Comparison of ENCODE assay signal across 24 cellular contexts in the genomic region with DNA sequence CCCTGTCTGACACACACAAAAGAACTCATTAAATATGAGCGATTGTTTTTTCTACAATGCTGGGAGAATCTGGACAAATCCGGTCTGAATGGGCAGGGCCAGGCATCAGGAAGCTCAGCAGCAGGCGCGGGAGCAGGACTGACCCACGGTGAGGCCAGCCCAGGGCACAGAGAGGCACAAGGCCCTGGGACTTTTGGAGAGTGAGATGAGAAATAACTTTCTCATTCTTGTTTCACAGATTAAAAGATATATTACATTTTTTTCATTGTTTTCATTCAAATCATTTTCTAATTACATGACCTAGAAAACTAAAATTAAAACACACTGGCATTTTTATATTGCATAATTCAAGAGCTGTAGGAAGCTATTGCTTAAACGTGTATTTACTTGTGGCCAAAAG.
A peak's percentile ranks its signal among the peaks of the same experiment; 100 is the strongest.
DNase-seq lines count a peak whose midpoint lies in the region; ATAC-seq, FAIRE-seq and TF ChIP-seq lines count a peak whose summit lies in the region.
"Had no signal": no experiment of that assay in that cellular context is flagged by ENCODE, and none has a peak within 500 bp of the region (broad histone marks: within the 10 kb centered on the region; RNA-seq: fewer than 3 reads in every experiment).

No MANE protein-coding gene starts in this region.

- CTCF ChIA-PET in HEK293T (lab: Yijun Ruan, JAX), result no interaction called here

- DNase-seq in AG10803 (ENCODE audit: low read depth) (peak; percentile 87), HAP-1 (ENCODE audit: low spot score in 2 of 2) (peak; percentile 7 to 58), fibroblast of gingiva (ENCODE audit: low read depth) (peak; percentile 94), pancreas (no peak), HEK293T (ENCODE audit: extremely low spot score) (no peak), hepatic stellate cell (ENCODE audit: low spot score) (no peak)
- DNase-seq in stimulated activated naive CD8-positive, alpha-beta T cell treated with anti-CD3 and anti-CD28 coated beads, Interleukin-15, amount 100 ng/mL, for 72 hours, result no peak
- DNase-seq: activated CD4-positive, alpha-beta memory T cell treated with anti-CD3 and anti-CD28 coated beads, Interleukin-2, amount 10 ng/mL, durations not matched to agents 7 days and 5 days; activated naive CD4-positive, alpha-beta T cell treated with anti-CD3 and anti-CD28 coated beads, Interleukin-2, amount 10 ng/mL, durations not matched to agents 7 days and 5 days; activated T-cell treated with anti-CD3 and anti-CD28 coated beads, Interleukin-2, amount 50 U/mL, for 4 hours; foreskin keratinocyte; kidney glomerular epithelial cell; NCI-H1105; NCI-H524; OCI-M1; T-helper 2 cell; thyroid gland; WERI-Rb-1 had no signal

- TF ChIP-seq CTCF in AG10803 (conservative IDR thresholded peaks at IDR 0.05; ENCODE audit: low read length) (no peak), pancreas (IDR thresholded peaks at IDR 0.05) (no peak)

- H3K27ac Mint-ChIP-seq in stimulated activated naive CD8-positive, alpha-beta T cell treated with anti-CD3 and anti-CD28 coated beads, Interleukin-15, amount 100 ng/mL, for 72 hours, result peak overlapping the region in 1 of 2 donors; percentile 60
- H3K27ac Mint-ChIP-seq: activated CD4-positive, alpha-beta memory T cell treated with anti-CD3 and anti-CD28 coated beads, Interleukin-2, amount 10 ng/mL, durations not matched to agents 7 days and 5 days; activated naive CD4-positive, alpha-beta T cell treated with anti-CD3 and anti-CD28 coated beads, Interleukin-2, amount 10 ng/mL, durations not matched to agents 7 days and 5 days; mesothelial cell of epicardium; stimulated activated effector memory CD8-positive, alpha-beta T cell treated with anti-CD3 and anti-CD28 coated beads, Interleukin-12 subunit alpha, Interleukin-12 subunit beta, amount 100 ng/mL, for 72 hours had no signal

- H3K4me1 ChIP-seq in HAP-1 (peaks cover 7% of the 10 kb centered on the region), pancreas (no peaks in the 10 kb centered on the region)
- H3K4me1 ChIP-seq: ascending aorta, foreskin keratinocyte had no signal

- H3K27me3 Mint-ChIP-seq in stimulated activated naive CD8-positive, alpha-beta T cell treated with anti-CD3 and anti-CD28 coated beads, Interleukin-15, amount 100 ng/mL, for 72 hours, result no peaks in the 10 kb centered on the region
- H3K27me3 Mint-ChIP-seq: activated CD4-positive, alpha-beta memory T cell treated with anti-CD3 and anti-CD28 coated beads, Interleukin-2, amount 10 ng/mL, durations not matched to agents 7 days and 5 days; activated naive CD4-positive, alpha-beta T cell treated with anti-CD3 and anti-CD28 coated beads, Interleukin-2, amount 10 ng/mL, durations not matched to agents 7 days and 5 days had no signal

- POLR2A ChIA-PET in HEK293T (lab: Yijun Ruan, JAX), result no interaction called here

- no peak overlapping the region for H3K4me3 Mint-ChIP-seq in stimulated activated naive CD8-positive, alpha-beta T cell treated with anti-CD3 and anti-CD28 coated beads, Interleukin-15, amount 100 ng/mL, for 72 hours
- H3K4me3 Mint-ChIP-seq: activated CD4-positive, alpha-beta memory T cell treated with anti-CD3 and anti-CD28 coated beads, Interleukin-2, amount 10 ng/mL, durations not matched to agents 7 days and 5 days; activated naive CD4-positive, alpha-beta T cell treated with anti-CD3 and anti-CD28 coated beads, Interleukin-2, amount 10 ng/mL, durations not matched to agents 7 days and 5 days; activated T-cell treated with anti-CD3 and anti-CD28 coated beads, Interleukin-2, amount 50 U/mL, for 4 hours; mesothelial cell of epicardium; neural crest cell; stimulated activated effector memory CD8-positive, alpha-beta T cell treated with anti-CD3 and anti-CD28 coated beads, Interleukin-12 subunit alpha, Interleukin-12 subunit beta, amount 100 ng/mL, for 72 hours had no signal

- no peaks in the 10 kb centered on the region for H3K36me3 ChIP-seq in HAP-1 (replicated peaks)
- no peaks in the 10 kb centered on the region for H3K36me3 ChIP-seq in pancreas
- H3K36me3 ChIP-seq: ascending aorta, thyroid gland, WERI-Rb-1 had no signal

- 52 to 60% methylated on average over 6 of the region's 6 CpGs for WGBS in pancreas, 2 donors

- no peak for FAIRE-seq in pancreas (lab: Jason Lieb, UNC)

- in situ Hi-C loops in HAP-1 (cut with MboI; ENCODE audit: low sequenced_read_pairs), result no loop called here

- no peaks in the 10 kb centered on the region for H3K9me3 ChIP-seq in HAP-1
- H3K9me3 ChIP-seq in pancreas, result no peaks in the 10 kb centered on the region
- H3K9me3 ChIP-seq: ascending aorta, thyroid gland had no signal

- no peak overlapping the region for H3K4me3 ChIP-seq in AG10803 (ENCODE audit: low read length)
- no peak overlapping the region for H3K4me3 ChIP-seq in HAP-1
- H3K4me3 ChIP-seq in pancreas, result no peak overlapping the region
- H3K4me3 ChIP-seq: ascending aorta, thyroid gland had no signal

- no peak overlapping the region for H3K27ac ChIP-seq in pancreas
- H3K27ac ChIP-seq: ascending aorta, foreskin keratinocyte, KMS-11, thyroid gland, WERI-Rb-1 had no signal

- no peaks in the 10 kb centered on the region for H3K9me3 Mint-ChIP-seq in stimulated activated naive CD8-positive, alpha-beta T cell treated with anti-CD3 and anti-CD28 coated beads, Interleukin-15, amount 100 ng/mL, for 72 hours
- H3K9me3 Mint-ChIP-seq: activated CD4-positive, alpha-beta memory T cell treated with anti-CD3 and anti-CD28 coated beads, Interleukin-2, amount 10 ng/mL, durations not matched to agents 7 days and 5 days; activated naive CD4-positive, alpha-beta T cell treated with anti-CD3 and anti-CD28 coated beads, Interleukin-2, amount 10 ng/mL, durations not matched to agents 7 days and 5 days; activated T-cell treated with anti-CD3 and anti-CD28 coated beads, Interleukin-2, amount 50 U/mL, for 4 hours; mesothelial cell of epicardium; stimulated activated effector memory CD8-positive, alpha-beta T cell treated with anti-CD3 and anti-CD28 coated beads, Interleukin-12 subunit alpha, Interleukin-12 subunit beta, amount 100 ng/mL, for 72 hours had no signal

- H3K4me1 Mint-ChIP-seq in stimulated activated naive CD8-positive, alpha-beta T cell treated with anti-CD3 and anti-CD28 coated beads, Interleukin-15, amount 100 ng/mL, for 72 hours, result peaks cover under 1% of the 10 kb centered on the region
- H3K4me1 Mint-ChIP-seq: activated CD4-positive, alpha-beta memory T cell treated with anti-CD3 and anti-CD28 coated beads, Interleukin-2, amount 10 ng/mL, durations not matched to agents 7 days and 5 days; activated naive CD4-positive, alpha-beta T cell treated with anti-CD3 and anti-CD28 coated beads, Interleukin-2, amount 10 ng/mL, durations not matched to agents 7 days and 5 days; stimulated activated effector memory CD8-positive, alpha-beta T cell treated with anti-CD3 and anti-CD28 coated beads, Interleukin-12 subunit alpha, Interleukin-12 subunit beta, amount 100 ng/mL, for 72 hours had no signal

- ATAC-seq in pancreas (peak in 3 of 4 donors; percentile 18 to 47 (median 34)), HG02870 (IDR thresholded peaks at IDR 0.05; ENCODE audit: unreplicated experiment) (no peak)
- ATAC-seq in stimulated activated naive CD8-positive, alpha-beta T cell treated with anti-CD3 and anti-CD28 coated beads, Interleukin-15, amount 100 ng/mL, for 72 hours, result no peak
- ATAC-seq: activated T-cell treated with anti-CD3 and anti-CD28 coated beads, Interleukin-2, amount 50 U/mL, for 4 hours; foreskin keratinocyte; stimulated activated effector memory CD8-positive, alpha-beta T cell treated with anti-CD3 and anti-CD28 coated beads, Interleukin-12 subunit alpha, Interleukin-12 subunit beta, amount 100 ng/mL, for 72 hours had no signal

- H3K27me3 ChIP-seq in HAP-1 (ENCODE audit: low read depth) (no peaks in the 10 kb centered on the region), pancreas (no peaks in the 10 kb centered on the region)
- H3K27me3 ChIP-seq: ascending aorta, foreskin keratinocyte, thyroid gland had no signal

- intact Hi-C loops in pancreas (cut with DNase I), result no loop called here

TF ChIP-seq in HEK293T, 16 proteins besides CTCF, POLR2A, EP300 and RAD21:
- TF ChIP-seq FOXK2 (IDR thresholded peaks at IDR 0.05) (no peak), NFRKB (IDR thresholded peaks at IDR 0.05) (no peak), ELF4 (IDR thresholded peaks at IDR 0.05) (no peak), L3MBTL2 (conservative IDR thresholded peaks at IDR 0.05) (no peak), SP1 (IDR thresholded peaks at IDR 0.05) (no peak)

Comparison
In these comparisons a context has a peak if more than half of its experiments do, and no peak if none do; other contexts are left out.
1. DNase-seq: peak in AG10803 (single experiment), HAP-1 (2 of 2) and fibroblast of gingiva (single experiment); none in pancreas (0 of 6), HEK293T (single experiment), stimulated activated naive CD8-positive, alpha-beta T cell treated with anti-CD3 and anti-CD28 coated beads, Interleukin-15, amount 100 ng/mL, for 72 hours (0 of 2) and hepatic stellate cell (single experiment).
2. ATAC-seq: peak in pancreas (3 of 4); none in HG02870 (single experiment) and stimulated activated naive CD8-positive, alpha-beta T cell treated with anti-CD3 and anti-CD28 coated beads, Interleukin-15, amount 100 ng/mL, for 72 hours (single experiment).